ENCODE assay signal across 22 cellular contexts in the genomic region with DNA sequence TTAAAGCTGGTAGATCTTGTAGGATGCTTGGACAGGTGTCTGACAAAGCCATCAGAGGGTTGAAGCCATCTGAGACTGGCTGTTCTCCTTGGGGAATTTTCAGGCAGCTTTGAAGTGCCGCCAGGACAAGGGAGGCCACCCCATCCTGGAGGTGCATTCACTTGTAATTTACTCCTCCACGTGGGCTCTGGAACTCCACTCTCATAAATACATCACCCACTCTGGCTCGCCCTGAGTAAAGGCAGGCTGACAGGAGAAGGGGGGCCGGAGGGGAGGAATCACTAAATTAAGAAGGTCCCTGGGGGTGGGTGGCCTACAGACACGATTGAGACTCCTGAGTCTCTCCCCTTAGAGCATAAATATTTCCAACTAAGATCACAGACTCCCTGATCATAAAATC. TPM values are rescaled to one million over a fixed set of nuclear protein-coding genes. Genes with fewer than 3 reads are reported as not detected.
DNase-seq lines count a peak whose midpoint lies in the region; ATAC-seq, FAIRE-seq and TF ChIP-seq lines count a peak whose summit lies in the region.
"Had no signal": no experiment of that assay in that cellular context is flagged by ENCODE, and none has a peak within 500 bp of the region (broad histone marks: within the 10 kb centered on the region; RNA-seq: fewer than 3 reads in every experiment).

No MANE protein-coding gene starts in this region.

- H3K18ac ChIP-seq in mesenchymal stem cell (ENCODE audit: low read depth in 1 of 2, low read length in 2 of 2), result no peak overlapping the region

- H3K4ac ChIP-seq in mesenchymal stem cell (ENCODE audit: low read depth in 1 of 2, low read length in 2 of 2), result no peak overlapping the region

- ATAC-seq in activated B cell treated with CpG ODN at 0.5 μM for 24 hours (ENCODE audit: low read depth), result no peak
- ATAC-seq in stimulated activated memory B cell treated with anti-CD40 and anti-IgM and Interleukin-4, amounts not matched to agents 10 μg/mL and 1 μg/mL and 100 μg/mL, for 72 hours, result no peak
- ATAC-seq: GM23338, HepG2 had no signal

- H3K9me3 Mint-ChIP-seq in activated B cell treated with CpG ODN at 0.5 μM for 24 hours, result peaks cover 4% of the 10 kb centered on the region
- H3K9me3 Mint-ChIP-seq in stimulated activated memory B cell treated with anti-CD40 and anti-IgM and Interleukin-4, amounts not matched to agents 10 μg/mL and 1 μg/mL and 100 μg/mL, for 72 hours, result peaks cover 5% of the 10 kb centered on the region

- peak overlapping the region; percentile 79 for H2BK5ac ChIP-seq in mesenchymal stem cell (ENCODE audit: low read depth, low read length, poor library complexity, severe bottlenecking)

- H3K23ac ChIP-seq in mesenchymal stem cell (ENCODE audit: low read length in 2 of 2), result no peak overlapping the region

- H4K20me1 ChIP-seq in BLaER1 treated with 17β-estradiol and CSF1 and Interleukin-3, amounts not matched to agents 10 nM and 100 nM, result no peaks in the 10 kb centered on the region

- H3K4me1 ChIP-seq in BLaER1 treated with 17β-estradiol and CSF1 and Interleukin-3, amounts not matched to agents 10 nM and 100 nM, result peaks cover 27 to 37% (median 35%) of the 10 kb centered on the region in 10 experiments
- H3K4me1 ChIP-seq in mesenchymal stem cell (ENCODE audit: control insufficient read depth, insufficient read depth, low read depth, low read length), result peaks cover 13% of the 10 kb centered on the region

- POLR2A ChIA-PET in activated B cell treated with CpG ODN at 0.5 μM for 24 hours (lab: Charles Lee), result interaction anchor here (0.6 to 1.2 kb wide), 2 partner anchors 54 to 105 kb away, joined by 3 to 4 read pairs; no protein-coding TSS in a partner anchor

- H3K27me3 Mint-ChIP-seq in activated B cell treated with CpG ODN at 0.5 μM for 24 hours, result peaks cover 7% of the 10 kb centered on the region
- no peaks in the 10 kb centered on the region for H3K27me3 Mint-ChIP-seq in stimulated activated memory B cell treated with anti-CD40 and anti-IgM and Interleukin-4, amounts not matched to agents 10 μg/mL and 1 μg/mL and 100 μg/mL, for 72 hours

- FAIRE-seq in GM19239 (lab: Jason Lieb, UNC), result no peak
- FAIRE-seq: A204.1, D721Med, GM12892, HepG2, HTR-8/SVneo had no signal

- no peak overlapping the region for H3K27ac ChIP-seq in BLaER1 treated with 17β-estradiol and CSF1 and Interleukin-3, amounts not matched to agents 10 nM and 100 nM
- H3K27ac ChIP-seq in mesenchymal stem cell (ENCODE audit: low read length, poor library complexity, severe bottlenecking), result peak overlapping the region; percentile 77
- H3K27ac ChIP-seq: C4-2B, KMS-11 had no signal

- H4K91ac ChIP-seq in mesenchymal stem cell (ENCODE audit: low read length), result no peak overlapping the region

- H3K9ac ChIP-seq in BLaER1 treated with 17β-estradiol and CSF1 and Interleukin-3, amounts not matched to agents 10 nM and 100 nM, result 0 out of 22 replicates have a peak overlapping the region, but pooled peaks of 1 of the 11 experiments have one; percentile 21
- no peak overlapping the region for H3K9ac ChIP-seq in mesenchymal stem cell (ENCODE audit: low read length)
- H3K9ac ChIP-seq: KMS-11 had no signal

- no peak overlapping the region for H2BK120ac ChIP-seq in mesenchymal stem cell (ENCODE audit: low read depth, low read length)

- WGBS in mesenchymal stem cell, result 50% methylated on average over 1 of the region's 5 CpGs

- H3K27ac Mint-ChIP-seq in activated B cell treated with CpG ODN at 0.5 μM for 24 hours, result peak overlapping the region; percentile 18
- H3K27ac Mint-ChIP-seq in stimulated activated memory B cell treated with anti-CD40 and anti-IgM and Interleukin-4, amounts not matched to agents 10 μg/mL and 1 μg/mL and 100 μg/mL, for 72 hours, result peak overlapping the region; percentile 49
- H3K27ac Mint-ChIP-seq: CD4-positive, alpha-beta memory T cell; GM23338 had no signal

- CTCF ChIA-PET in activated B cell treated with CpG ODN at 0.5 μM for 24 hours (lab: Charles Lee), result interaction anchor here (1.9 kb wide), 1 partner anchor 9 kb away, joined by 9 read pairs; no protein-coding TSS in a partner anchor

- peaks cover 0 to 14% (median 0%) of the 10 kb centered on the region in 11 experiments; a peak in 3 of 22 replicates for H3K9me3 ChIP-seq in BLaER1 treated with 17β-estradiol and CSF1 and Interleukin-3, amounts not matched to agents 10 nM and 100 nM (replicated peaks in 1 of 11)
- peaks cover 15% of the 10 kb centered on the region for H3K9me3 ChIP-seq in mesenchymal stem cell (ENCODE audit: control insufficient read depth, low read length)

- DNase-seq in activated B cell treated with CpG ODN at 0.5 μM for 24 hours (no peak), mesenchymal stem cell (no peak), activated gamma-delta T cell (lab: John Stamatoyannopoulos, UW) (no peak), superior temporal gyrus (ENCODE audit: extremely low spot score) (no peak), GM19239 (ENCODE audit: insufficient read length, low spot score) (no peak)
- no peak for DNase-seq in effector CD4-positive, alpha-beta T cell
- DNase-seq: AML-193; CD4-positive, alpha-beta memory T cell; DMS153; DMS79 treated with DMSO at 0.1 percent for 48 hours; GDM1; H7 had no signal

- no peak overlapping the region for H3K4me3 Mint-ChIP-seq in activated B cell treated with CpG ODN at 0.5 μM for 24 hours
- no peak overlapping the region for H3K4me3 Mint-ChIP-seq in stimulated activated memory B cell treated with anti-CD40 and anti-IgM and Interleukin-4, amounts not matched to agents 10 μg/mL and 1 μg/mL and 100 μg/mL, for 72 hours
- H3K4me3 Mint-ChIP-seq: CD4-positive, alpha-beta memory T cell; GM23338 had no signal

- no peak overlapping the region for H2BK12ac ChIP-seq in mesenchymal stem cell (ENCODE audit: low read length in 2 of 2)

- peak overlapping the region; percentile 66 for H2AK5ac ChIP-seq in mesenchymal stem cell (ENCODE audit: low read length, severe bottlenecking)

- peaks cover 0 to 8% (median 0%) of the 10 kb centered on the region in 11 experiments; a peak in 1 of 22 replicates for H3K27me3 ChIP-seq in BLaER1 treated with 17β-estradiol and CSF1 and Interleukin-3, amounts not matched to agents 10 nM and 100 nM
- H3K27me3 ChIP-seq in mesenchymal stem cell (ENCODE audit: control insufficient read depth in 1 of 2, insufficient read depth in 1 of 2, low read length in 2 of 2), result peaks cover 0 to 33% of the 10 kb centered on the region in 2 experiments

- no peak overlapping the region for H4K8ac ChIP-seq in mesenchymal stem cell (ENCODE audit: low read length)

- H3K4me3 ChIP-seq in BLaER1 treated with 17β-estradiol and CSF1 and Interleukin-3, amounts not matched to agents 10 nM and 100 nM, result no peak overlapping the region
- no peak overlapping the region for H3K4me3 ChIP-seq in mesenchymal stem cell (ENCODE audit: insufficient read depth in 1 of 2, low read depth in 1 of 2, low read length in 2 of 2)
- H3K4me3 ChIP-seq: GM23338 had no signal

- H2AFZ ChIP-seq in mesenchymal stem cell (ENCODE audit: low read depth, low read length), result no peak overlapping the region
- H2AFZ ChIP-seq: GM23338 had no signal

- H3K4me2 ChIP-seq in BLaER1 treated with 17β-estradiol and CSF1 and Interleukin-3, amounts not matched to agents 10 nM and 100 nM, result peak overlapping the region; percentile 40 to 82 (median 73); a peak in 18 of 22 replicates
- no peak overlapping the region for H3K4me2 ChIP-seq in mesenchymal stem cell (ENCODE audit: low read length, poor library complexity, severe bottlenecking)
- H3K4me2 ChIP-seq: GM23338, KMS-11 had no signal

- intact Hi-C loops in activated B cell treated with CpG ODN at 0.5 μM for 24 hours (cut with micrococcal nuclease), result no loop called here

- H3K4me1 Mint-ChIP-seq in activated B cell treated with CpG ODN at 0.5 μM for 24 hours, result peaks cover 22% of the 10 kb centered on the region
- peaks cover 18% of the 10 kb centered on the region for H3K4me1 Mint-ChIP-seq in stimulated activated memory B cell treated with anti-CD40 and anti-IgM and Interleukin-4, amounts not matched to agents 10 μg/mL and 1 μg/mL and 100 μg/mL, for 72 hours

- no peaks in the 10 kb centered on the region for H3K79me1 ChIP-seq in mesenchymal stem cell (replicated peaks; ENCODE audit: low read length, poor library complexity, severe bottlenecking)

- no peak overlapping the region for H2BK15ac ChIP-seq in mesenchymal stem cell (ENCODE audit: low read depth, poor library complexity, severe bottlenecking)

- no peak for TF ChIP-seq CTCF in activated B cell treated with CpG ODN at 0.5 μM for 24 hours (IDR thresholded peaks at IDR 0.05)

- peak overlapping the region in 1 of 2 experiments; percentile 22 for H3K14ac ChIP-seq in mesenchymal stem cell (ENCODE audit: low read length in 2 of 2)

- no peaks in the 10 kb centered on the region for H3K36me3 ChIP-seq in BLaER1 treated with 17β-estradiol and CSF1 and Interleukin-3, amounts not matched to agents 10 nM and 100 nM
- H3K36me3 ChIP-seq in mesenchymal stem cell (ENCODE audit: control insufficient read depth in 1 of 2, insufficient read depth in 2 of 2, low read depth in 1 of 2, low read length in 2 of 2), result no peaks in the 10 kb centered on the region

- H3K36me3 Mint-ChIP-seq in activated B cell treated with CpG ODN at 0.5 μM for 24 hours (ENCODE audit: low read depth), result no peaks in the 10 kb centered on the region
- no peaks in the 10 kb centered on the region for H3K36me3 Mint-ChIP-seq in stimulated activated memory B cell treated with anti-CD40 and anti-IgM and Interleukin-4, amounts not matched to agents 10 μg/mL and 1 μg/mL and 100 μg/mL, for 72 hours
- H3K36me3 Mint-ChIP-seq: CD4-positive, alpha-beta memory T cell had no signal

RNA-seq across cellular contexts. Expression of a gene that starts 56.3 kb away (rescaled TPM):
- total RNA-seq in activated B cell treated with CpG ODN at 0.5 μM for 24 hours, result 36.3 and 40.0 TPM in 2 replicates
- 0.03 TPM for polyA plus RNA-seq in mesenchymal stem cell (2013, experiment 1 of 2)
- polyA plus RNA-seq in mesenchymal stem cell (2013, experiment 2 of 2), result 0.03 TPM
- total RNA-seq: CD4-positive, alpha-beta memory T cell had no signal
- polyA plus RNA-seq: CD4-positive, alpha-beta memory T cell had no signal
